ENCODE assay signal across 8 cellular contexts in the genomic region with DNA sequence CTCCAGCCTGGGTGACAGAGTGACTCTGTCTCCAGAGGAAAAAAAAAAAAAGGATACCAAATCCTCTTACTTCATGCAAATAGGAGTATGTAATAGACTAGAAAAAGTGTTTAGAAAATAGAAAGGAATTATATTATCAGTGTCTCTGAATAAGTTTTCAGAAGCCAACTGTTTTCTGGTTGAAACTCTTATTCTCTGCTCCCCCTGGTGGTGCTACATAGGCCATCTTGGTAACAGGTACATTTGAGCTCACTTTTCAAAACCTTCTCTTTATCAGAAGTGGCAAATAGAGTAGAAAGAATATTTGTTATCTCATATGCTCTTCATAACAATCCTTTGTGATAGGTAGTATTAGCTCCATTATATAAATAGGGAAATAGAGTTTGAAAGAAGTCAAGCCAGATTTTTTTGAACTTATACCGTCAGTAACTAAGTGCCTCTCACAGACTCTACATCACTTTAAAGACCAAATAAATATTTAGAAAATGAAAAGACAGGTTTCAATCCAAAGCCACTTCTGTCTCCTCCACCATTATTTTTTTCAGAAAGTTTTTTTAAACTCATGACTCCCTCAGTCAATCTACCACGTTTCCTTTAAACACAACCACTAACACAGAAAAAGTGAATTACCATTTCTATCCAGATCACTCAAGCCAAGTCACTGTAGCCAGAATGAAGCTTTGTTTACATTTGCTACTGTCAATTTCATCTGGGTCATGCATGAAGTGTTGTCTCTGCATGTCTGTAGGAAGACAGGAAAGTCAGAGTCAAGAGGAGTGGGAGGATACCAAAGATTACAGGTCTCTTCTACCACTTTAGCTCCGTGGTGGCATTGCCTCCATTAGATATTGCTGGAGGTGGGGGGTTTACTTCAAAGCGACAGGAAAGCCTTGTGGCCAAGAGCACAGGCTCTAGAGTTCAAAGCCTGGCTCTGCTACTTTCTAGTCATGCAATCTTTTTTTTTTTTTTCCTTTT. TPM values are rescaled to one million over a fixed set of nuclear protein-coding genes. Genes with fewer than 3 reads are reported as not detected.
A peak's percentile ranks its signal among the peaks of the same experiment; 100 is the strongest.
DNase-seq lines count a peak whose midpoint lies in the region; ATAC-seq and TF ChIP-seq lines count a peak whose summit lies in the region.

No MANE protein-coding gene starts in this region.

- H3K79me2 ChIP-seq in SU-DHL-6 (ENCODE audit: insufficient read depth, low read length) = no peaks in the 10 kb centered on the region

- peaks cover 7% of the 10 kb centered on the region for H3K27me3 Mint-ChIP-seq in brain

- H3K27ac ChIP-seq in SU-DHL-6 (ENCODE audit: low read depth, low read length) (no peak overlapping the region), mesenchymal stem cell (ENCODE audit: low read length, poor library complexity, severe bottlenecking) (no peak overlapping the region)

- H3K27me3 ChIP-seq in SU-DHL-6 (ENCODE audit: low read length) (no peaks in the 10 kb centered on the region), mesenchymal stem cell (ENCODE audit: control insufficient read depth in 1 of 2, insufficient read depth in 1 of 2, low read length in 2 of 2) (no peaks in the 10 kb centered on the region)

- H3K79me1 ChIP-seq in mesenchymal stem cell (replicated peaks; ENCODE audit: low read length, poor library complexity, severe bottlenecking) = no peaks in the 10 kb centered on the region

- WGBS in mesenchymal stem cell = 69% methylated on average over 4 of the region's 4 CpGs

- H3K4me1 Mint-ChIP-seq in brain = no peaks in the 10 kb centered on the region

- H3F3A ChIP-seq in SU-DHL-6 (ENCODE audit: insufficient read depth) = no peaks in the 10 kb centered on the region

- H2AFZ ChIP-seq in SU-DHL-6 (ENCODE audit: low read depth, low read length, severe bottlenecking) (no peak overlapping the region), mesenchymal stem cell (ENCODE audit: low read depth, low read length) (no peak overlapping the region)

- H3K4me3 Mint-ChIP-seq in brain = no peak overlapping the region

- TF ChIP-seq CTCF in SU-DHL-6 (IDR thresholded peaks at IDR 0.05; ENCODE audit: insufficient read depth, low read length, poor library complexity, severe bottlenecking) (peak; percentile 52), brain (conservative IDR thresholded peaks at IDR 0.05) (peak; percentile 67 to 78)

- H3K9me3 ChIP-seq in SU-DHL-6 (ENCODE audit: insufficient read depth, low read length) (no peaks in the 10 kb centered on the region), mesenchymal stem cell (ENCODE audit: control insufficient read depth, low read length) (no peaks in the 10 kb centered on the region)

- H2BK5ac ChIP-seq in mesenchymal stem cell (ENCODE audit: low read depth, low read length, poor library complexity, severe bottlenecking) = no peak overlapping the region

- no peaks in the 10 kb centered on the region for H3K9me3 Mint-ChIP-seq in brain

- no peak overlapping the region for H3K4ac ChIP-seq in mesenchymal stem cell (ENCODE audit: low read depth in 1 of 2, low read length in 2 of 2)

- no peak overlapping the region for H2BK120ac ChIP-seq in mesenchymal stem cell (ENCODE audit: low read depth, low read length)

- H3K9me2 ChIP-seq in SU-DHL-6 (replicated peaks; ENCODE audit: insufficient read depth, low read length) = no peaks in the 10 kb centered on the region

- H2BK15ac ChIP-seq in mesenchymal stem cell (ENCODE audit: low read depth, poor library complexity, severe bottlenecking) = no peak overlapping the region

- H3K23ac ChIP-seq in mesenchymal stem cell (ENCODE audit: low read length in 2 of 2) = no peak overlapping the region

- no peak overlapping the region for H4K8ac ChIP-seq in mesenchymal stem cell (ENCODE audit: low read length)

- H4K20me1 ChIP-seq in SU-DHL-6 (ENCODE audit: low read depth, low read length) = no peaks in the 10 kb centered on the region

- H3K14ac ChIP-seq in mesenchymal stem cell (ENCODE audit: low read length in 2 of 2) = no peak overlapping the region

- DNase-seq in NCI-H2107 (lab: John Stamatoyannopoulos, UW) (peak; percentile 11), NCI-H2107 treated with DMSO at 0.1 percent for 48 hours (lab: John Stamatoyannopoulos, UW; ENCODE audit: unreplicated experiment) (no peak), mesenchymal stem cell (peak; percentile 35)
- DNase-seq in effector CD8-positive, alpha-beta T cell (lab: John Stamatoyannopoulos, UW) = no peak

- ATAC-seq in HG03432 (IDR thresholded peaks at IDR 0.05; ENCODE audit: unreplicated experiment) (peak; percentile 20), GM19324 (IDR thresholded peaks at IDR 0.05; ENCODE audit: low FRiP score, unreplicated experiment) (no peak)

- no peak overlapping the region for H3K27ac Mint-ChIP-seq in brain

- H3K9ac ChIP-seq in SU-DHL-6 (ENCODE audit: low read length) = no peak overlapping the region
- H3K9ac ChIP-seq in mesenchymal stem cell (ENCODE audit: low read length) = no peak overlapping the region

- H3K4me2 ChIP-seq in SU-DHL-6 (ENCODE audit: low read depth, low read length, poor library complexity, severe bottlenecking) (no peak overlapping the region), mesenchymal stem cell (ENCODE audit: low read length, poor library complexity, severe bottlenecking) (no peak overlapping the region)

- no peak overlapping the region for H2AK5ac ChIP-seq in mesenchymal stem cell (ENCODE audit: low read length, severe bottlenecking)

- H3K4me3 ChIP-seq in SU-DHL-6 (ENCODE audit: insufficient read depth, low read length, poor library complexity, severe bottlenecking) (no peak overlapping the region), mesenchymal stem cell (ENCODE audit: insufficient read depth in 1 of 2, low read depth in 1 of 2, low read length in 2 of 2) (no peak overlapping the region)

- no peak overlapping the region for H3K18ac ChIP-seq in mesenchymal stem cell (ENCODE audit: low read depth in 1 of 2, low read length in 2 of 2)

- no peaks in the 10 kb centered on the region for H3K36me3 Mint-ChIP-seq in brain

- H2BK12ac ChIP-seq in mesenchymal stem cell (ENCODE audit: low read length in 2 of 2) = no peak overlapping the region

- no peak overlapping the region for H4K91ac ChIP-seq in mesenchymal stem cell (ENCODE audit: low read length)

- H3K4me1 ChIP-seq in mesenchymal stem cell (ENCODE audit: control insufficient read depth, insufficient read depth, low read depth, low read length) = peaks cover 3% of the 10 kb centered on the region

- no peaks in the 10 kb centered on the region for H3K36me3 ChIP-seq in SU-DHL-6 (ENCODE audit: low read length)
- no peaks in the 10 kb centered on the region for H3K36me3 ChIP-seq in mesenchymal stem cell (ENCODE audit: control insufficient read depth in 1 of 2, insufficient read depth in 2 of 2, low read depth in 1 of 2, low read length in 2 of 2)

RNA-seq across cellular contexts. Expression of a gene that starts 45.6 kb away (rescaled TPM):
- polyA plus RNA-seq in brain (ENCODE audit: insufficient read depth, low read depth, low replicate concordance) = not detected
- not detected for polyA plus RNA-seq in mesenchymal stem cell (2013, experiment 1 of 2)
- polyA plus RNA-seq in mesenchymal stem cell (2013, experiment 2 of 2) = not detected

Comparison
In these comparisons a context has a peak if more than half of its experiments do, and no peak if none do; other contexts are left out.
1. DNase-seq: peak in NCI-H2107 (single experiment) and mesenchymal stem cell (single experiment); none in NCI-H2107 treated with DMSO at 0.1 percent for 48 hours (single experiment) and effector CD8-positive, alpha-beta T cell (single experiment).